In genomic region chr14:60963761-60964160, GRCh38 we compare ENCODE assay signal across 24 cellular contexts.
"Had no signal": no experiment of that assay in that cellular context is flagged by ENCODE, and none has a peak within 500 bp of the region (broad histone marks: within the 10 kb centered on the region; RNA-seq: fewer than 3 reads in every experiment).

No MANE protein-coding gene starts in this region.

- DNase-seq: activated CD4-positive, alpha-beta T cell treated with anti-CD3 and anti-CD28 coated beads, Interleukin-2, amount 50 U/mL, for 1 hour; activated CD4-positive, CD25-positive, alpha-beta regulatory T cell treated with anti-CD3 and anti-CD28 coated beads, Interleukin-2, amount 50 U/mL, for 72 hours; activated CD8-positive, alpha-beta memory T cell treated with anti-CD3 and anti-CD28 coated beads, Interleukin-2, amount 50 U/mL, for 4 hours; activated effector memory CD4-positive, alpha-beta T cell treated with Interleukin-2 at 50 U/mL for 16 hours; activated naive CD4-positive, alpha-beta T cell treated with anti-CD3 and anti-CD28 coated beads, Interleukin-2, amount 10 ng/mL, durations not matched to agents 7 days and 5 days; activated naive CD8-positive, alpha-beta T cell treated with anti-CD3 and anti-CD28 coated beads, Interleukin-2, amount 50 U/mL, for 24 hours; activated T-cell treated with anti-CD3 and anti-CD28 coated beads, Interleukin-2, amount 50 U/mL, for 4 hours; anterior cingulate cortex; brain microvascular endothelial cell; effector memory CD4-positive, alpha-beta T cell; foreskin keratinocyte; hypothalamus; islet precursor cell; mammary epithelial cell; naive B cell; right cardiac atrium; stimulated activated naive CD8-positive, alpha-beta T cell treated with anti-CD3 and anti-CD28 coated beads, Interleukin-15, Interleukin-2, amounts not matched to agents 100 U/mL and 50 U/mL, for 24 hours; substantia nigra; tibial artery had no signal

- H3K27me3 Mint-ChIP-seq: activated naive CD4-positive, alpha-beta T cell treated with anti-CD3 and anti-CD28 coated beads, Interleukin-2, amount 10 ng/mL, durations not matched to agents 7 days and 5 days; activated naive CD8-positive, alpha-beta T cell treated with anti-CD3 and anti-CD28 coated beads, Interleukin-2, amount 50 U/mL, for 24 hours; dendritic cell treated with granulocyte-macrophage colony-stimulating factor and Interleukin-4, amounts not matched to agents 40 ng/mL and 50 ng/mL, for 4 days; naive B cell had no signal

- H3K4me3 Mint-ChIP-seq: activated naive CD4-positive, alpha-beta T cell treated with anti-CD3 and anti-CD28 coated beads, Interleukin-2, amount 10 ng/mL, durations not matched to agents 7 days and 5 days; activated naive CD8-positive, alpha-beta T cell treated with anti-CD3 and anti-CD28 coated beads, Interleukin-2, amount 50 U/mL, for 24 hours; activated T-cell treated with anti-CD3 and anti-CD28 coated beads, Interleukin-2, amount 50 U/mL, for 4 hours; dendritic cell treated with granulocyte-macrophage colony-stimulating factor and Interleukin-4, amounts not matched to agents 40 ng/mL and 50 ng/mL, for 4 days; naive B cell; T-helper 1 cell treated with Interleukin-12 subunit alpha and Interleukin-12 subunit beta and Interleukin-4 antibody, amounts not matched to agents 30 μg/mL and 1 μg/mL, for 36 hours had no signal

- H3K4me3 ChIP-seq: skin epidermis, tibial artery had no signal

- H3K27ac ChIP-seq: brain microvascular endothelial cell, epithelial cell of prostate, foreskin keratinocyte, skin epidermis, tibial artery had no signal

- H3K27me3 ChIP-seq: brain microvascular endothelial cell, foreskin keratinocyte, tibial artery had no signal

- H3K36me3 ChIP-seq: brain microvascular endothelial cell, tibial artery had no signal

- ATAC-seq: activated naive CD8-positive, alpha-beta T cell treated with anti-CD3 and anti-CD28 coated beads, Interleukin-2, amount 50 U/mL, for 24 hours; activated T-cell treated with anti-CD3 and anti-CD28 coated beads, Interleukin-2, amount 50 U/mL, for 4 hours; foreskin keratinocyte; left lobe of liver; right cardiac atrium; stimulated activated naive CD8-positive, alpha-beta T cell treated with anti-CD3 and anti-CD28 coated beads, Interleukin-15, Interleukin-2, amounts not matched to agents 100 U/mL and 50 U/mL, for 24 hours had no signal

- H3K27ac Mint-ChIP-seq: activated naive CD4-positive, alpha-beta T cell treated with anti-CD3 and anti-CD28 coated beads, Interleukin-2, amount 10 ng/mL, durations not matched to agents 7 days and 5 days; activated naive CD8-positive, alpha-beta T cell treated with anti-CD3 and anti-CD28 coated beads, Interleukin-2, amount 50 U/mL, for 24 hours; dendritic cell treated with granulocyte-macrophage colony-stimulating factor and Interleukin-4, amounts not matched to agents 40 ng/mL and 50 ng/mL, for 4 days; naive B cell; T-helper 1 cell treated with Interleukin-12 subunit alpha and Interleukin-12 subunit beta and Interleukin-4 antibody, amounts not matched to agents 30 μg/mL and 1 μg/mL, for 36 hours had no signal
